18 cellular contexts compared by ENCODE assay signal in genomic region chr14:25103261-25103660, GRCh38. TPM values are rescaled to one million over a fixed set of nuclear protein-coding genes. Genes with fewer than 3 reads are reported as not detected.
"Had no signal": no experiment of that assay in that cellular context is flagged by ENCODE, and none has a peak within 500 bp of the region (broad histone marks: within the 10 kb centered on the region; RNA-seq: fewer than 3 reads in every experiment).

No MANE protein-coding gene starts in this region.

- H3K27me3 ChIP-seq: brain microvascular endothelial cell, colonic mucosa, heart right ventricle, left lung, thyroid gland had no signal

- H3K36me3 ChIP-seq: brain microvascular endothelial cell, colonic mucosa, heart right ventricle, left lung, thyroid gland had no signal

- H3K4me3 ChIP-seq: colonic mucosa, heart right ventricle, left lung, thyroid gland had no signal

- ATAC-seq: activated CD8-positive, alpha-beta memory T cell treated with anti-CD3 and anti-CD28 coated beads, Interleukin-2, amount 10 ng/mL, durations not matched to agents 7 days and 5 days; activated T-helper 17 cell treated with anti-CD3 and anti-CD28 coated beads, Interleukin-2, amount 50 U/mL, for 72 hours; heart right ventricle; left lung had no signal

- FAIRE-seq: endometrium had no signal

- H3K4me1 ChIP-seq: colonic mucosa, left lung, thyroid gland had no signal

- H3K9me3 ChIP-seq: colonic mucosa, left lung, thyroid gland had no signal

- DNase-seq: activated B cell treated with CpG ODN at 0.5 μM for 24 hours; activated CD4-positive, alpha-beta memory T cell treated with anti-CD3 and anti-CD28 coated beads, Interleukin-2, amount 10 ng/mL, durations not matched to agents 7 days and 5 days; activated CD4-positive, alpha-beta T cell treated with anti-CD3 and anti-CD28 coated beads for 48 hours; activated CD8-positive, alpha-beta memory T cell treated with anti-CD3 and anti-CD28 coated beads, Interleukin-2, amount 10 ng/mL, durations not matched to agents 7 days and 5 days; activated naive CD4-positive, alpha-beta T cell treated with Interleukin-2 at 50 U/mL for 16 hours; activated naive CD8-positive, alpha-beta T cell treated with anti-CD3 and anti-CD28 coated beads, Interleukin-2, amount 10 ng/mL, durations not matched to agents 7 days and 5 days; brain microvascular endothelial cell; central memory CD4-positive, alpha-beta T cell; colonic mucosa; erythroblast; heart right ventricle; left lung; occipital lobe; stimulated activated CD4-positive, alpha-beta T cell treated with anti-CD3 and anti-CD28 coated beads, Interleukin-2, amount 100 ng/mL, for 24 hours; stimulated activated naive CD4-positive, alpha-beta T cell treated with Interleukin-2 at 50 U/mL for 16 hours; thyroid gland had no signal

RNA-seq across cellular contexts. Expression of gene STXBP6, which starts 53.3 kb away (rescaled TPM):
- total RNA-seq: activated CD4-positive, alpha-beta memory T cell treated with anti-CD3 and anti-CD28 coated beads, Interleukin-2, amount 10 ng/mL, durations not matched to agents 7 days and 5 days; activated CD8-positive, alpha-beta memory T cell treated with anti-CD3 and anti-CD28 coated beads, Interleukin-2, amount 10 ng/mL, durations not matched to agents 7 days and 5 days; activated naive CD8-positive, alpha-beta T cell treated with anti-CD3 and anti-CD28 coated beads, Interleukin-2, amount 10 ng/mL, durations not matched to agents 7 days and 5 days; activated T-helper 17 cell treated with anti-CD3 and anti-CD28 coated beads, Interleukin-2, amount 50 U/mL, for 72 hours had no signal
